ENCODE assay signal across 38 cellular contexts in genomic region chr5:68177676-68178075, GRCh38.
"Had no signal": no experiment of that assay in that cellular context is flagged by ENCODE, and none has a peak within 500 bp of the region (broad histone marks: within the 10 kb centered on the region; RNA-seq: fewer than 3 reads in every experiment).

No MANE protein-coding gene starts in this region.

- H3K27me3 Mint-ChIP-seq: activated CD4-positive, alpha-beta memory T cell treated with anti-CD3 and anti-CD28 coated beads for 36 hours; activated CD4-positive, alpha-beta T cell treated with anti-CD3 and anti-CD28 coated beads, Interleukin-2, amount 10 ng/mL, durations not matched to agents 24 days and 14 days; activated CD8-positive, alpha-beta T cell treated with anti-CD3 and anti-CD28 coated beads for 36 hours; activated naive CD4-positive, alpha-beta T cell treated with anti-CD3 and anti-CD28 coated beads, Interleukin-2, amount 50 U/mL, for 24 hours; activated naive CD8-positive, alpha-beta T cell; activated naive CD8-positive, alpha-beta T cell treated with anti-CD3 and anti-CD28 coated beads, Interleukin-2, amount 10 ng/mL, durations not matched to agents 7 days and 5 days; activated naive CD8-positive, alpha-beta T cell treated with anti-CD3 and anti-CD28 coated beads, Interleukin-2, amount 50 U/mL, for 24 hours; activated T-helper 17 cell treated with anti-CD3 and anti-CD28 coated beads, Interleukin-2, amount 50 U/mL, for 72 hours; central memory CD8-positive, alpha-beta T cell had no signal

- H3K9me3 Mint-ChIP-seq: activated CD4-positive, alpha-beta memory T cell treated with anti-CD3 and anti-CD28 coated beads for 36 hours; activated CD4-positive, alpha-beta T cell treated with anti-CD3 and anti-CD28 coated beads, Interleukin-2, amount 10 ng/mL, durations not matched to agents 24 days and 14 days; activated CD8-positive, alpha-beta T cell treated with anti-CD3 and anti-CD28 coated beads for 36 hours; activated naive CD4-positive, alpha-beta T cell treated with anti-CD3 and anti-CD28 coated beads for 36 hours; activated naive CD4-positive, alpha-beta T cell treated with anti-CD3 and anti-CD28 coated beads, Interleukin-2, amount 50 U/mL, for 24 hours; activated naive CD8-positive, alpha-beta T cell treated with anti-CD3 and anti-CD28 coated beads, Interleukin-2, amount 10 ng/mL, durations not matched to agents 7 days and 5 days; activated naive CD8-positive, alpha-beta T cell treated with anti-CD3 and anti-CD28 coated beads, Interleukin-2, amount 50 U/mL, for 24 hours; activated T-cell treated with anti-CD3 and anti-CD28 coated beads, Interleukin-2, amount 50 U/mL, for 4 hours; activated T-cell treated with anti-CD3 and anti-CD28 coated beads, Interleukin-2, amount 50 U/mL, for 72 hours; activated T-helper 1 cell treated with anti-CD3 and anti-CD28 coated beads, Interleukin-12 subunit alpha, Interleukin-12 subunit beta, Interleukin-2, Interleukin-4 antibody, amounts not matched to agents 30 ng/mL and 10 ng/mL and 1 ng/mL, durations not matched to agents 14 hours and 24 hours and 36 hours; activated T-helper 17 cell treated with anti-CD3 and anti-CD28 coated beads, Interleukin-2, amount 50 U/mL, for 72 hours; central memory CD8-positive, alpha-beta T cell; T-helper 1 cell treated with Interleukin-12 subunit alpha and Interleukin-12 subunit beta and Interleukin-4 antibody, amounts not matched to agents 30 μg/mL and 1 μg/mL, for 36 hours; T-helper 2 cell treated with Interferon-gamma antibody and Interleukin-4, amounts not matched to agents 5 μg/mL and 100 μg/mL, for 36 hours had no signal

- H3K4me1 ChIP-seq: ascending aorta had no signal

- H3K36me3 ChIP-seq: ascending aorta, cardiac muscle cell, WERI-Rb-1 had no signal

- H3K27ac ChIP-seq: ascending aorta, cardiac muscle cell, WERI-Rb-1 had no signal

- H3K4me3 ChIP-seq: ascending aorta, cardiac muscle cell had no signal

- H3K9me3 ChIP-seq: ascending aorta had no signal

- H3K27me3 ChIP-seq: ascending aorta, cardiac muscle cell had no signal

- DNase-seq: activated CD4-positive, alpha-beta memory T cell treated with anti-CD3 and anti-CD28 coated beads for 36 hours; activated CD4-positive, alpha-beta T cell treated with anti-CD3 and anti-CD28 coated beads for 4 hours; activated CD4-positive, alpha-beta T cell treated with anti-CD3 and anti-CD28 coated beads, Interleukin-2, amount 10 ng/mL, durations not matched to agents 24 days and 14 days; activated CD4-positive, alpha-beta T cell treated with anti-CD3 and anti-CD28 coated beads, Interleukin-2, amount 50 U/mL, for 1 hour; activated CD4-positive, alpha-beta T cell treated with anti-CD3 and anti-CD28 coated beads, Interleukin-2, amount 50 U/mL, for 4 hours; activated CD4-positive, CD25-positive, alpha-beta regulatory T cell; activated CD4-positive, CD25-positive, alpha-beta regulatory T cell treated with anti-CD3 and anti-CD28 coated beads, Interleukin-2, amount 50 U/mL, for 72 hours; activated CD8-positive, alpha-beta memory T cell treated with anti-CD3 and anti-CD28 coated beads, Interleukin-2, amount 50 U/mL, for 4 hours; activated CD8-positive, alpha-beta T cell treated with anti-CD3 and anti-CD28 coated beads for 36 hours; activated effector memory CD4-positive, alpha-beta T cell treated with anti-CD3 and anti-CD28 coated beads, Interleukin-2, amount 50 U/mL, for 16 hours; activated gamma-delta T cell treated with Interleukin-2 at 50 U/mL for 16 hours; activated naive CD4-positive, alpha-beta T cell; activated naive CD4-positive, alpha-beta T cell treated with anti-CD3 and anti-CD28 coated beads for 36 hours; activated naive CD8-positive, alpha-beta T cell treated with anti-CD3 and anti-CD28 coated beads, Interleukin-2, amount 10 ng/mL, durations not matched to agents 7 days and 5 days; activated naive CD8-positive, alpha-beta T cell treated with anti-CD3 and anti-CD28 coated beads, Interleukin-2, amount 50 U/mL, for 24 hours; activated T-cell treated with anti-CD3 and anti-CD28 coated beads for 4 hours; activated T-cell treated with anti-CD3 and anti-CD28 coated beads, Interleukin-2, amount 50 U/mL, for 1 hour; activated T-cell treated with anti-CD3 and anti-CD28 coated beads, Interleukin-2, amount 50 U/mL, for 4 hours; activated T-cell treated with anti-CD3 and anti-CD28 coated beads, Interleukin-2, amount 50 U/mL, for 72 hours; amygdala; anterior cingulate cortex; caudate nucleus; cerebellar nuclear complex; T-helper 1 cell; T-helper 2 cell; T-helper 9 cell; WERI-Rb-1 had no signal

- H3K4me1 Mint-ChIP-seq: activated naive CD8-positive, alpha-beta T cell treated with anti-CD3 and anti-CD28 coated beads, Interleukin-2, amount 10 ng/mL, durations not matched to agents 7 days and 5 days; activated T-helper 17 cell treated with anti-CD3 and anti-CD28 coated beads, Interleukin-2, amount 50 U/mL, for 72 hours; brain; WTC11 had no signal

- ATAC-seq: activated CD8-positive, alpha-beta T cell treated with anti-CD3 and anti-CD28 coated beads for 36 hours; activated naive CD8-positive, alpha-beta T cell treated with anti-CD3 and anti-CD28 coated beads, Interleukin-2, amount 50 U/mL, for 24 hours; activated T-cell treated with anti-CD3 and anti-CD28 coated beads, Interleukin-2, amount 50 U/mL, for 4 hours; activated T-helper 17 cell treated with anti-CD3 and anti-CD28 coated beads, Interleukin-2, amount 50 U/mL, for 72 hours; WTC11 had no signal

- H3K36me3 Mint-ChIP-seq: activated CD4-positive, alpha-beta memory T cell treated with anti-CD3 and anti-CD28 coated beads for 36 hours; activated naive CD8-positive, alpha-beta T cell; activated naive CD8-positive, alpha-beta T cell treated with anti-CD3 and anti-CD28 coated beads, Interleukin-2, amount 10 ng/mL, durations not matched to agents 7 days and 5 days; brain; WTC11 had no signal

- H3K27ac Mint-ChIP-seq: activated CD4-positive, alpha-beta memory T cell treated with anti-CD3 and anti-CD28 coated beads for 36 hours; activated CD4-positive, alpha-beta T cell treated with anti-CD3 and anti-CD28 coated beads, Interleukin-2, amount 10 ng/mL, durations not matched to agents 24 days and 14 days; activated CD8-positive, alpha-beta T cell treated with anti-CD3 and anti-CD28 coated beads for 36 hours; activated naive CD4-positive, alpha-beta T cell treated with anti-CD3 and anti-CD28 coated beads for 36 hours; activated naive CD8-positive, alpha-beta T cell; activated naive CD8-positive, alpha-beta T cell treated with anti-CD3 and anti-CD28 coated beads, Interleukin-2, amount 10 ng/mL, durations not matched to agents 7 days and 5 days; activated naive CD8-positive, alpha-beta T cell treated with anti-CD3 and anti-CD28 coated beads, Interleukin-2, amount 50 U/mL, for 24 hours; activated T-cell treated with anti-CD3 and anti-CD28 coated beads, Interleukin-2, amount 50 U/mL, for 72 hours; activated T-helper 1 cell treated with anti-CD3 and anti-CD28 coated beads, Interleukin-12 subunit alpha, Interleukin-12 subunit beta, Interleukin-2, Interleukin-4 antibody, amounts not matched to agents 30 ng/mL and 10 ng/mL and 1 ng/mL, durations not matched to agents 14 hours and 24 hours and 36 hours; activated T-helper 17 cell treated with anti-CD3 and anti-CD28 coated beads, Interleukin-2, amount 50 U/mL, for 72 hours; brain; T-helper 1 cell treated with Interleukin-12 subunit alpha and Interleukin-12 subunit beta and Interleukin-4 antibody, amounts not matched to agents 30 μg/mL and 1 μg/mL, for 36 hours; T-helper 2 cell treated with Interferon-gamma antibody and Interleukin-4, amounts not matched to agents 5 μg/mL and 100 μg/mL, for 36 hours; WTC11 had no signal

- H3K4me3 Mint-ChIP-seq: activated CD4-positive, alpha-beta memory T cell treated with anti-CD3 and anti-CD28 coated beads for 36 hours; activated CD4-positive, alpha-beta T cell treated with anti-CD3 and anti-CD28 coated beads, Interleukin-2, amount 10 ng/mL, durations not matched to agents 24 days and 14 days; activated CD8-positive, alpha-beta T cell treated with anti-CD3 and anti-CD28 coated beads for 36 hours; activated naive CD4-positive, alpha-beta T cell treated with anti-CD3 and anti-CD28 coated beads for 36 hours; activated naive CD4-positive, alpha-beta T cell treated with anti-CD3 and anti-CD28 coated beads, Interleukin-2, amount 50 U/mL, for 24 hours; activated naive CD8-positive, alpha-beta T cell; activated naive CD8-positive, alpha-beta T cell treated with anti-CD3 and anti-CD28 coated beads, Interleukin-2, amount 10 ng/mL, durations not matched to agents 7 days and 5 days; activated naive CD8-positive, alpha-beta T cell treated with anti-CD3 and anti-CD28 coated beads, Interleukin-2, amount 50 U/mL, for 24 hours; activated T-cell treated with anti-CD3 and anti-CD28 coated beads, Interleukin-2, amount 50 U/mL, for 4 hours; activated T-cell treated with anti-CD3 and anti-CD28 coated beads, Interleukin-2, amount 50 U/mL, for 72 hours; activated T-helper 1 cell treated with anti-CD3 and anti-CD28 coated beads, Interleukin-12 subunit alpha, Interleukin-12 subunit beta, Interleukin-2, Interleukin-4 antibody, amounts not matched to agents 30 ng/mL and 10 ng/mL and 1 ng/mL, durations not matched to agents 14 hours and 24 hours and 36 hours; activated T-helper 17 cell treated with anti-CD3 and anti-CD28 coated beads, Interleukin-2, amount 50 U/mL, for 72 hours; brain; central memory CD8-positive, alpha-beta T cell; T-helper 1 cell treated with Interleukin-12 subunit alpha and Interleukin-12 subunit beta and Interleukin-4 antibody, amounts not matched to agents 30 μg/mL and 1 μg/mL, for 36 hours; T-helper 2 cell treated with Interferon-gamma antibody and Interleukin-4, amounts not matched to agents 5 μg/mL and 100 μg/mL, for 36 hours; WTC11 had no signal
